Comparison of ENCODE assay signal across 8 cellular contexts in genomic region chr1:100047235-100047713, GRCh38.
DNase-seq lines count a peak whose midpoint lies in the region; ATAC-seq and TF ChIP-seq lines count a peak whose summit lies in the region.
"Not testable (repeated sequence)": the region's sequence is repeated elsewhere in the genome, so short reads cannot be mapped to it uniquely, and the experiment has no call there.

No MANE protein-coding gene starts in this region.

- POLR2A ChIA-PET in CD8-positive, alpha-beta memory T cell (lab: Charles Lee): not testable (repeated sequence)
- POLR2A ChIA-PET in OCI-LY7 (lab: Charles Lee): interaction anchor here (0.6 to 1.4 kb wide), 3 partner anchors 9 to 407 kb away, joined by 3 to 8 read pairs (median 5); no protein-coding TSS in a partner anchor

- H4K20me1 ChIP-seq in OCI-LY7 (ENCODE audit: insufficient read depth, low read length): peaks cover 30% of the 10 kb centered on the region; the same call in 1 of the 2 replicates

- CTCF ChIA-PET in CD8-positive, alpha-beta memory T cell (lab: Charles Lee); OCI-LY7 (lab: Charles Lee; ENCODE audit: unreplicated experiment): not testable (repeated sequence)

- peak overlapping the region in 4 of 7 donors; percentile 42 to 77 (median 62) for H3K4me3 Mint-ChIP-seq in CD8-positive, alpha-beta memory T cell
- H3K4me3 Mint-ChIP-seq in IgD-negative memory B cell: peak overlapping the region; percentile 76 to 86 (median 81)
- peak overlapping the region; percentile 80 for H3K4me3 Mint-ChIP-seq in activated CD4-positive, alpha-beta T cell treated with anti-CD3 and anti-CD28 coated beads, Interleukin-2, amount 10 ng/mL, durations not matched to agents 24 days and 14 days
- H3K4me3 Mint-ChIP-seq in activated T-helper 2 cell treated with anti-CD3 and anti-CD28 coated beads, Interferon-gamma antibody, Interleukin-2, Interleukin-4, amounts not matched to agents 10 μg/mL and 5 μg/mL and 100 μg/mL, durations not matched to agents 14 hours and 24 hours and 36 hours (ENCODE audit: low read depth): not testable (repeated sequence)
- H3K4me3 Mint-ChIP-seq in central memory CD8-positive, alpha-beta T cell: peak overlapping the region; percentile 56
- peak overlapping the region; percentile 22 to 79 (median 70) for H3K4me3 Mint-ChIP-seq in naive B cell
- peak overlapping the region; percentile 76 to 82 for H3K4me3 Mint-ChIP-seq in stimulated activated naive CD8-positive, alpha-beta T cell treated with anti-CD3 and anti-CD28 coated beads, Interleukin-15, amount 100 ng/mL, for 72 hours

- not testable (repeated sequence) for H2AFZ ChIP-seq in OCI-LY7 (ENCODE audit: low read length)

- not testable (repeated sequence) for DNase-seq in CD8-positive, alpha-beta memory T cell; OCI-LY7 (ENCODE audit: low spot score); activated CD4-positive, alpha-beta T cell treated with anti-CD3 and anti-CD28 coated beads, Interleukin-2, amount 10 ng/mL, durations not matched to agents 24 days and 14 days; activated T-helper 2 cell treated with anti-CD3 and anti-CD28 coated beads, Interferon-gamma antibody, Interleukin-2, Interleukin-4, amounts not matched to agents 10 μg/mL and 5 μg/mL and 100 μg/mL, durations not matched to agents 14 hours and 24 hours and 36 hours (ENCODE audit: low spot score); central memory CD8-positive, alpha-beta T cell (ENCODE audit: low spot score in 2 of 2); naive B cell; stimulated activated naive CD8-positive, alpha-beta T cell treated with anti-CD3 and anti-CD28 coated beads, Interleukin-15, amount 100 ng/mL, for 72 hours

- not testable (repeated sequence) for H3K36me3 ChIP-seq in CD8-positive, alpha-beta memory T cell (ENCODE audit: insufficient read depth, low read length)
- H3K36me3 ChIP-seq in OCI-LY7 (ENCODE audit: insufficient read depth, low read length): peaks cover 63% of the 10 kb centered on the region

- peaks cover 72 to 92% (median 89%) of the 10 kb centered on the region in 3 donors for H3K4me1 Mint-ChIP-seq in CD8-positive, alpha-beta memory T cell
- peaks cover 50 to 70% (median 55%) of the 10 kb centered on the region in 3 donors for H3K4me1 Mint-ChIP-seq in IgD-negative memory B cell
- peaks cover 50% of the 10 kb centered on the region for H3K4me1 Mint-ChIP-seq in activated CD4-positive, alpha-beta T cell treated with anti-CD3 and anti-CD28 coated beads, Interleukin-2, amount 10 ng/mL, durations not matched to agents 24 days and 14 days
- H3K4me1 Mint-ChIP-seq in activated T-helper 2 cell treated with anti-CD3 and anti-CD28 coated beads, Interferon-gamma antibody, Interleukin-2, Interleukin-4, amounts not matched to agents 10 μg/mL and 5 μg/mL and 100 μg/mL, durations not matched to agents 14 hours and 24 hours and 36 hours (ENCODE audit: low read depth): peaks cover 61% of the 10 kb centered on the region
- peaks cover 70% of the 10 kb centered on the region for H3K4me1 Mint-ChIP-seq in central memory CD8-positive, alpha-beta T cell
- H3K4me1 Mint-ChIP-seq in naive B cell: peaks cover 45 to 71% (median 64%) of the 10 kb centered on the region in 3 donors
- peaks cover 77% of the 10 kb centered on the region for H3K4me1 Mint-ChIP-seq in stimulated activated naive CD8-positive, alpha-beta T cell treated with anti-CD3 and anti-CD28 coated beads, Interleukin-15, amount 100 ng/mL, for 72 hours

- peak overlapping the region in 7 of 8 donors; percentile 21 to 83 (median 72) for H3K27ac Mint-ChIP-seq in CD8-positive, alpha-beta memory T cell
- H3K27ac Mint-ChIP-seq in IgD-negative memory B cell (peak overlapping the region; percentile 84 to 91 (median 86)), naive B cell (peak overlapping the region; percentile 76 to 97 (median 90))
- peak overlapping the region; percentile 87 for H3K27ac Mint-ChIP-seq in activated CD4-positive, alpha-beta T cell treated with anti-CD3 and anti-CD28 coated beads, Interleukin-2, amount 10 ng/mL, durations not matched to agents 24 days and 14 days
- H3K27ac Mint-ChIP-seq in activated T-helper 2 cell treated with anti-CD3 and anti-CD28 coated beads, Interferon-gamma antibody, Interleukin-2, Interleukin-4, amounts not matched to agents 10 μg/mL and 5 μg/mL and 100 μg/mL, durations not matched to agents 14 hours and 24 hours and 36 hours: peak overlapping the region; percentile 71
- H3K27ac Mint-ChIP-seq in central memory CD8-positive, alpha-beta T cell (ENCODE audit: low read depth): peak overlapping the region; percentile 7
- H3K27ac Mint-ChIP-seq in stimulated activated naive CD8-positive, alpha-beta T cell treated with anti-CD3 and anti-CD28 coated beads, Interleukin-15, amount 100 ng/mL, for 72 hours: peak overlapping the region in 1 of 2 donors; percentile 91

- H3K4me3 ChIP-seq in CD8-positive, alpha-beta memory T cell (ENCODE audit: low read length): peak overlapping the region; percentile 7
- H3K4me3 ChIP-seq in OCI-LY7 (ENCODE audit: low read depth, low read length, poor library complexity, severe bottlenecking): peak overlapping the region; percentile 53

- H3K79me2 ChIP-seq in OCI-LY7 (ENCODE audit: insufficient read depth, low read depth, low read length): peaks cover 99% of the 10 kb centered on the region

- not testable (repeated sequence) for BruUV-seq in OCI-LY7 (replicated peaks; lab: Mats Ljungman, UMichigan)

- H3K9me3 ChIP-seq in CD8-positive, alpha-beta memory T cell (ENCODE audit: low read length): not testable (repeated sequence)
- peaks cover 20% of the 10 kb centered on the region for H3K9me3 ChIP-seq in OCI-LY7 (ENCODE audit: low read length)

- H3K27ac ChIP-seq in CD8-positive, alpha-beta memory T cell (ENCODE audit: low read depth, low read length): not testable (repeated sequence)
- peak overlapping the region; percentile 58 for H3K27ac ChIP-seq in OCI-LY7 (ENCODE audit: low read depth, low read length, poor library complexity, severe bottlenecking)

- peaks cover 4 to 40% (median 6%) of the 10 kb centered on the region in 3 donors for H3K36me3 Mint-ChIP-seq in CD8-positive, alpha-beta memory T cell
- H3K36me3 Mint-ChIP-seq in IgD-negative memory B cell: peaks cover 12% of the 10 kb centered on the region
- peaks cover 47% of the 10 kb centered on the region for H3K36me3 Mint-ChIP-seq in activated CD4-positive, alpha-beta T cell treated with anti-CD3 and anti-CD28 coated beads, Interleukin-2, amount 10 ng/mL, durations not matched to agents 24 days and 14 days (ENCODE audit: low read depth)
- H3K36me3 Mint-ChIP-seq in activated T-helper 2 cell treated with anti-CD3 and anti-CD28 coated beads, Interferon-gamma antibody, Interleukin-2, Interleukin-4, amounts not matched to agents 10 μg/mL and 5 μg/mL and 100 μg/mL, durations not matched to agents 14 hours and 24 hours and 36 hours (ENCODE audit: low read depth): peaks cover 65% of the 10 kb centered on the region
- H3K36me3 Mint-ChIP-seq in central memory CD8-positive, alpha-beta T cell (ENCODE audit: insufficient read depth): peaks cover 17% of the 10 kb centered on the region
- not testable (repeated sequence) for H3K36me3 Mint-ChIP-seq in naive B cell

- intact Hi-C loops in OCI-LY7 (cut with micrococcal nuclease; ENCODE audit: unreplicated experiment); activated CD4-positive, alpha-beta T cell treated with anti-CD3 and anti-CD28 coated beads, Interleukin-2, amount 10 ng/mL, durations not matched to agents 24 days and 14 days (cut with micrococcal nuclease): not testable (repeated sequence)
- intact Hi-C loops in activated T-helper 2 cell treated with anti-CD3 and anti-CD28 coated beads, Interferon-gamma antibody, Interleukin-2, Interleukin-4, amounts not matched to agents 10 μg/mL and 5 μg/mL and 100 μg/mL, durations not matched to agents 14 hours and 24 hours and 36 hours (cut with micrococcal nuclease): loop anchor here (1.0 kb wide), 1 partner anchor 9 kb away; a partner anchor contains a TSS

- not testable (repeated sequence) for H3K27me3 ChIP-seq in CD8-positive, alpha-beta memory T cell (ENCODE audit: insufficient read depth, low read length, poor library complexity, severe bottlenecking)

- not testable (repeated sequence) for H3K9me3 Mint-ChIP-seq in CD8-positive, alpha-beta memory T cell; IgD-negative memory B cell; activated CD4-positive, alpha-beta T cell treated with anti-CD3 and anti-CD28 coated beads, Interleukin-2, amount 10 ng/mL, durations not matched to agents 24 days and 14 days; central memory CD8-positive, alpha-beta T cell; naive B cell; stimulated activated naive CD8-positive, alpha-beta T cell treated with anti-CD3 and anti-CD28 coated beads, Interleukin-15, amount 100 ng/mL, for 72 hours
- H3K9me3 Mint-ChIP-seq in activated T-helper 2 cell treated with anti-CD3 and anti-CD28 coated beads, Interferon-gamma antibody, Interleukin-2, Interleukin-4, amounts not matched to agents 10 μg/mL and 5 μg/mL and 100 μg/mL, durations not matched to agents 14 hours and 24 hours and 36 hours: peaks cover 15% of the 10 kb centered on the region

- ATAC-seq in central memory CD8-positive, alpha-beta T cell (replicated peaks; ENCODE audit: extremely low read depth, poor library complexity, severe bottlenecking); naive B cell (ENCODE audit: low read depth in 2 of 2); stimulated activated naive CD8-positive, alpha-beta T cell treated with anti-CD3 and anti-CD28 coated beads, Interleukin-15, amount 100 ng/mL, for 72 hours: not testable (repeated sequence)

- not testable (repeated sequence) for TF ChIP-seq CTCF in OCI-LY7 (conservative IDR thresholded peaks at IDR 0.05; ENCODE audit: low read length)

- H3K4me2 ChIP-seq in OCI-LY7 (ENCODE audit: low read length): peak overlapping the region; percentile 69

- not testable (repeated sequence) for H3K27me3 Mint-ChIP-seq in CD8-positive, alpha-beta memory T cell; IgD-negative memory B cell; activated CD4-positive, alpha-beta T cell treated with anti-CD3 and anti-CD28 coated beads, Interleukin-2, amount 10 ng/mL, durations not matched to agents 24 days and 14 days; activated T-helper 2 cell treated with anti-CD3 and anti-CD28 coated beads, Interferon-gamma antibody, Interleukin-2, Interleukin-4, amounts not matched to agents 10 μg/mL and 5 μg/mL and 100 μg/mL, durations not matched to agents 14 hours and 24 hours and 36 hours (ENCODE audit: low read depth); central memory CD8-positive, alpha-beta T cell; naive B cell; stimulated activated naive CD8-positive, alpha-beta T cell treated with anti-CD3 and anti-CD28 coated beads, Interleukin-15, amount 100 ng/mL, for 72 hours

- H3K9me2 ChIP-seq in OCI-LY7 (ENCODE audit: insufficient read depth, low read length): not testable (repeated sequence)

- H3K4me1 ChIP-seq in CD8-positive, alpha-beta memory T cell (ENCODE audit: insufficient read depth, low read length): peaks cover 53% of the 10 kb centered on the region
- peaks cover 51% of the 10 kb centered on the region for H3K4me1 ChIP-seq in OCI-LY7 (ENCODE audit: insufficient read depth, low read length, poor library complexity, severe bottlenecking)
